ENCODE assay signal across 1 cellular context in the genomic region with DNA sequence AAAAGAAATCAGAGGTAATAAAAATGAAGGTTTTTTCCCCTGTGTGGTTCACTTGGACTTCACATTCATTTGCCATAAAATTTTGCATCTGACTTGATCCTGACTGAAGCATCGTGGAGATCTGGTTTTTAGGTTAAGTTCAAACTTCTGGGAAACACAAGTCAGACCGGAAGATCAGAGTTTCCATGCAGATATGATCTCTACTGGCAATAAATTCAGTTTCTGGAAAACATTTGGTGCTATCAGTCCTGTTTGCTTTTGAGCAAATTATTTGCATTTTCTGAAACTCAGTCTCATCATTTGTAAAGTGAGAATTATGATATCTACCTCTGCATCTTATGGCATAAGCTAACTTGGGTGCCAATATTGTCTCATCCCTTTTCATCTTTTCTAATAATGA.
TF ChIP-seq lines count a peak whose summit lies in the region.

No MANE protein-coding gene starts in this region.

TF ChIP-seq in WTC11, 78 proteins besides CTCF, POLR2A, EP300 and RAD21 (continued from another document):
- TF ChIP-seq, protein P1, sequence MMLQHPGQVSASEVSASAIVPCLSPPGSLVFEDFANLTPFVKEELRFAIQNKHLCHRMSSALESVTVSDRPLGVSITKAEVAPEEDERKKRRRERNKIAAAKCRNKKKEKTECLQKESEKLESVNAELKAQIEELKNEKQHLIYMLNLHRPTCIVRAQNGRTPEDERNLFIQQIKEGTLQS (CRISPR knock-in tag; conservative IDR thresholded peaks at IDR 0.05) = no peak
- no peak for TF ChIP-seq E2F4 (CRISPR knock-in tag; IDR thresholded peaks at IDR 0.05; ENCODE audit: borderline replicate concordance, low read depth)
- TF ChIP-seq MYBL2 (CRISPR knock-in tag; IDR thresholded peaks at IDR 0.05) = no peak
- no peak for TF ChIP-seq FOXP1 (CRISPR knock-in tag; IDR thresholded peaks at IDR 0.05; ENCODE audit: borderline replicate concordance)
- no peak for TF ChIP-seq RELA (CRISPR knock-in tag; IDR thresholded peaks at IDR 0.05; ENCODE audit: borderline replicate concordance)
- TF ChIP-seq, protein P2, sequence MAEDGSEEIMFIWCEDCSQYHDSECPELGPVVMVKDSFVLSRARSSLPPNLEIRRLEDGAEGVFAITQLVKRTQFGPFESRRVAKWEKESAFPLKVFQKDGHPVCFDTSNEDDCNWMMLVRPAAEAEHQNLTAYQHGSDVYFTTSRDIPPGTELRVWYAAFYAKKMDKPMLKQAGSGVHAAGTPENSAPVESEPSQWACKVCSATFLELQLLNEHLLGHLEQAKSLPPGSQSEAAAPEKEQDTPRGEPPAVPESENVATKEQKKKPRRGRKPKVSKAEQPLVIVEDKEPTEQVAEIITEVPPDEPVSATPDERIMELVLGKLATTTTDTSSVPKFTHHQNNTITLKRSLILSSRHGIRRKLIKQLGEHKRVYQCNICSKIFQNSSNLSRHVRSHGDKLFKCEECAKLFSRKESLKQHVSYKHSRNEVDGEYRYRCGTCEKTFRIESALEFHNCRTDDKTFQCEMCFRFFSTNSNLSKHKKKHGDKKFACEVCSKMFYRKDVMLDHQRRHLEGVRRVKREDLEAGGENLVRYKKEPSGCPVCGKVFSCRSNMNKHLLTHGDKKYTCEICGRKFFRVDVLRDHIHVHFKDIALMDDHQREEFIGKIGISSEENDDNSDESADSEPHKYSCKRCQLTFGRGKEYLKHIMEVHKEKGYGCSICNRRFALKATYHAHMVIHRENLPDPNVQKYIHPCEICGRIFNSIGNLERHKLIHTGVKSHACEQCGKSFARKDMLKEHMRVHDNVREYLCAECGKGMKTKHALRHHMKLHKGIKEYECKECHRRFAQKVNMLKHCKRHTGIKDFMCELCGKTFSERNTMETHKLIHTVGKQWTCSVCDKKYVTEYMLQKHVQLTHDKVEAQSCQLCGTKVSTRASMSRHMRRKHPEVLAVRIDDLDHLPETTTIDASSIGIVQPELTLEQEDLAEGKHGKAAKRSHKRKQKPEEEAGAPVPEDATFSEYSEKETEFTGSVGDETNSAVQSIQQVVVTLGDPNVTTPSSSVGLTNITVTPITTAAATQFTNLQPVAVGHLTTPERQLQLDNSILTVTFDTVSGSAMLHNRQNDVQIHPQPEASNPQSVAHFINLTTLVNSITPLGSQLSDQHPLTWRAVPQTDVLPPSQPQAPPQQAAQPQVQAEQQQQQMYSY (CRISPR knock-in tag; IDR thresholded peaks at IDR 0.05) = no peak
- TF ChIP-seq GRHL2 (CRISPR knock-in tag; IDR thresholded peaks at IDR 0.05; ENCODE audit: insufficient replicate concordance, severe bottlenecking) = no peak
- no peak for TF ChIP-seq CREB1 (CRISPR knock-in tag; IDR thresholded peaks at IDR 0.05)
- no peak for TF ChIP-seq NFATC4 (CRISPR knock-in tag; IDR thresholded peaks at IDR 0.05)
- TF ChIP-seq IRF2 (CRISPR knock-in tag; IDR thresholded peaks at IDR 0.05; ENCODE audit: borderline replicate concordance, low read depth) = no peak
- TF ChIP-seq SMAD4 (CRISPR knock-in tag; IDR thresholded peaks at IDR 0.05) = no peak
TF ChIP-seq in WTC11: peak in this region for 0.
